ENCODE assay signal across 1 cellular context in genomic region chr22:37218771-37219411, GRCh38.
TF ChIP-seq lines count a peak whose summit lies in the region.

No MANE protein-coding gene starts in this region.

TF ChIP-seq in WTC11, 78 proteins besides CTCF, POLR2A, EP300 and RAD21 (continued from another document):
- TF ChIP-seq ZMAT4 (CRISPR knock-in tag; IDR thresholded peaks at IDR 0.05), result no peak
